ENCODE assay signal across 1 cellular context in the genomic region with DNA sequence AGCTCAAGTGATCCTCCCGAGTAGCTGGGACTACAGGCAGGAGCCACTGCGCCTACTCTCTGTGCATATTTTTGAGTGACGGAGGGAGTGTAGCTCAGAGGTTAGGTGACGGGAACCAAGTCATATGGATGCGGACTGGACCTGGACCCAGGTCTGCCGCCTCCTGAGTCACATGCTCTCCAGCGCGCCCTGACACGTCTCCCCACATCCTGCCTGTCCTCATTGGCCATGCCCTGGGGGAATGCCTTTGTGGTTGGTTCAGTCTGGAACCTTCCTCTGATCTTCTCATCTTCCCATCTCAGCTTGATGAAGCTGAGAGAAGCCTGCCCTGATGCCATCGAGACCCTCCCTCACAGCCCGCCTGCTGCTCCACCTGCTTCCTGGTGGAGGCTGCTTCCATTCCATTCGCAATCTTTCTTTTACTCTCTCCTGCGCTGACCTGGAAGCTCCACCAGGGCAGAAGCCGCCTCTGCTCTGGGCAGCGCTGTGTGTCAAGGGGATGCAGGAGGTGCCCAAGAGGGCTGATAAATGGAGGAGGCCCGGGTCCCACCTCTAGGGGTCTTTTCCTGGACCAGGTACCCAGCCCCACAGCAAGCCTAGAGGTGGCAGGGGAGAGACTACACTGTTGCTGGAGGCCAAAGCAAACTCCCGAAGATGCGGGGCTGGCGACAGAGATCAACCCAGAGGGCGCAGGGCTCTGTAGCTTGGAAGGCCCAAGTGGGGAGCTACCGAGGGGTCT.
TF ChIP-seq lines count a peak whose summit lies in the region.

No MANE protein-coding gene starts in this region.

TF ChIP-seq in HCT116, 20 proteins besides CTCF, POLR2A, EP300 and RAD21 (continued from another document):
- TF ChIP-seq, protein P1, sequence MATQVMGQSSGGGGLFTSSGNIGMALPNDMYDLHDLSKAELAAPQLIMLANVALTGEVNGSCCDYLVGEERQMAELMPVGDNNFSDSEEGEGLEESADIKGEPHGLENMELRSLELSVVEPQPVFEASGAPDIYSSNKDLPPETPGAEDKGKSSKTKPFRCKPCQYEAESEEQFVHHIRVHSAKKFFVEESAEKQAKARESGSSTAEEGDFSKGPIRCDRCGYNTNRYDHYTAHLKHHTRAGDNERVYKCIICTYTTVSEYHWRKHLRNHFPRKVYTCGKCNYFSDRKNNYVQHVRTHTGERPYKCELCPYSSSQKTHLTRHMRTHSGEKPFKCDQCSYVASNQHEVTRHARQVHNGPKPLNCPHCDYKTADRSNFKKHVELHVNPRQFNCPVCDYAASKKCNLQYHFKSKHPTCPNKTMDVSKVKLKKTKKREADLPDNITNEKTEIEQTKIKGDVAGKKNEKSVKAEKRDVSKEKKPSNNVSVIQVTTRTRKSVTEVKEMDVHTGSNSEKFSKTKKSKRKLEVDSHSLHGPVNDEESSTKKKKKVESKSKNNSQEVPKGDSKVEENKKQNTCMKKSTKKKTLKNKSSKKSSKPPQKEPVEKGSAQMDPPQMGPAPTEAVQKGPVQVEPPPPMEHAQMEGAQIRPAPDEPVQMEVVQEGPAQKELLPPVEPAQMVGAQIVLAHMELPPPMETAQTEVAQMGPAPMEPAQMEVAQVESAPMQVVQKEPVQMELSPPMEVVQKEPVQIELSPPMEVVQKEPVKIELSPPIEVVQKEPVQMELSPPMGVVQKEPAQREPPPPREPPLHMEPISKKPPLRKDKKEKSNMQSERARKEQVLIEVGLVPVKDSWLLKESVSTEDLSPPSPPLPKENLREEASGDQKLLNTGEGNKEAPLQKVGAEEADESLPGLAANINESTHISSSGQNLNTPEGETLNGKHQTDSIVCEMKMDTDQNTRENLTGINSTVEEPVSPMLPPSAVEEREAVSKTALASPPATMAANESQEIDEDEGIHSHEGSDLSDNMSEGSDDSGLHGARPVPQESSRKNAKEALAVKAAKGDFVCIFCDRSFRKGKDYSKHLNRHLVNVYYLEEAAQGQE (IDR thresholded peaks at IDR 0.05; ENCODE audit: low read depth), result no peak
- TF ChIP-seq SRF (IDR thresholded peaks at IDR 0.05; ENCODE audit: low read depth) (no peak), POLR2AphosphoS5 (IDR thresholded peaks at IDR 0.05; ENCODE audit: low read depth, low read length) (no peak), ZNF274 (IDR thresholded peaks at IDR 0.05; ENCODE audit: low read depth, low read length) (no peak), EGR1 (IDR thresholded peaks at IDR 0.05; ENCODE audit: low read depth) (no peak), JUND (IDR thresholded peaks at IDR 0.05) (no peak), SIN3A (IDR thresholded peaks at IDR 0.05; ENCODE audit: low read depth) (no peak), ELF1 (IDR thresholded peaks at IDR 0.05; ENCODE audit: borderline replicate concordance, low read depth) (no peak), EZH2 (IDR thresholded peaks at IDR 0.05) (no peak), YY1 (IDR thresholded peaks at IDR 0.05; ENCODE audit: extremely low read depth, insufficient replicate concordance, low read depth, low read length) (no peak), SP1 (IDR thresholded peaks at IDR 0.05; ENCODE audit: low read depth) (no peak), CEBPB (IDR thresholded peaks at IDR 0.05; ENCODE audit: low read depth) (no peak)
- TF ChIP-seq, protein P2, sequence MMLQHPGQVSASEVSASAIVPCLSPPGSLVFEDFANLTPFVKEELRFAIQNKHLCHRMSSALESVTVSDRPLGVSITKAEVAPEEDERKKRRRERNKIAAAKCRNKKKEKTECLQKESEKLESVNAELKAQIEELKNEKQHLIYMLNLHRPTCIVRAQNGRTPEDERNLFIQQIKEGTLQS (IDR thresholded peaks at IDR 0.05), result no peak
- TF ChIP-seq, protein P3, sequence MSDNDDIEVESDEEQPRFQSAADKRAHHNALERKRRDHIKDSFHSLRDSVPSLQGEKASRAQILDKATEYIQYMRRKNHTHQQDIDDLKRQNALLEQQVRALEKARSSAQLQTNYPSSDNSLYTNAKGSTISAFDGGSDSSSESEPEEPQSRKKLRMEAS (IDR thresholded peaks at IDR 0.05), result no peak
